8 cellular contexts compared by ENCODE assay signal in genomic region chr19:3361384-3362216, GRCh38. TPM values are rescaled to one million over a fixed set of nuclear protein-coding genes. Genes with fewer than 3 reads are reported as not detected.
DNase-seq lines count a peak whose midpoint lies in the region; ATAC-seq and TF ChIP-seq lines count a peak whose summit lies in the region.

No MANE protein-coding gene starts in this region.

- H3K9ac ChIP-seq in subcutaneous abdominal adipose tissue (ENCODE audit: low read length in 5 of 5), result peak overlapping the region in 4 of 5 donors; percentile 70 to 83 (median 80)

- POLR2A ChIA-PET in HEK293 (lab: Yijun Ruan, JAX), result no interaction called here

- H3K4me3 ChIP-seq in HEK293 (ENCODE audit: low read depth, low read length) (no peak overlapping the region), ascending aorta (peak overlapping the region; percentile 83 to 99), subcutaneous abdominal adipose tissue (ENCODE audit: low read depth in 1 of 5, low read length in 5 of 5) (peak overlapping the region; percentile 31 to 89 (median 80))

- CTCF ChIA-PET in HEK293 (lab: Yijun Ruan, JAX), result interaction anchor here (0.6 kb wide), 1 partner anchor 68 kb away, joined by 3 read pairs; no protein-coding TSS in a partner anchor

- TF ChIP-seq CTCF in HEK293 (tag by site-specific recombination; IDR thresholded peaks at IDR 0.05) (no peak), ascending aorta (IDR thresholded peaks at IDR 0.05) (no peak)

- H3K4me1 ChIP-seq in HEK293 (ENCODE audit: control insufficient read depth, insufficient read depth, low read length) (peaks cover 3% of the 10 kb centered on the region; the same call in 1 of the 2 replicates), ascending aorta (peaks cover 19 to 35% of the 10 kb centered on the region in 2 donors), subcutaneous abdominal adipose tissue (ENCODE audit: control insufficient read depth in 5 of 5, insufficient read depth in 5 of 5, low read length in 5 of 5) (peaks cover 7 to 59% (median 51%) of the 10 kb centered on the region in 5 donors)

- H3K36me3 ChIP-seq in HEK293 (ENCODE audit: control insufficient read depth in 2 of 2, insufficient read depth in 1 of 2, low read length in 2 of 2), result no peaks in the 10 kb centered on the region
- H3K36me3 ChIP-seq in ascending aorta, result no peaks in the 10 kb centered on the region
- H3K36me3 ChIP-seq in subcutaneous abdominal adipose tissue (ENCODE audit: control insufficient read depth in 5 of 5, insufficient read depth in 5 of 5, low read length in 5 of 5), result no peaks in the 10 kb centered on the region

- DNase-seq in ascending aorta (ENCODE audit: low spot score in 2 of 2) (no peak), left kidney (ENCODE audit: low read depth, low spot score) (peak; percentile 21), NCI-H1105 (lab: John Stamatoyannopoulos, UW) (no peak)
- no peak for DNase-seq in stimulated activated CD4-positive, alpha-beta T cell treated with anti-CD3 and anti-CD28 coated beads, Interleukin-12 subunit alpha, Interleukin-12 subunit beta, amount 100 ng/mL, for 4 hours

- intact Hi-C loops in ascending aorta (cut with DNase I), result no loop called here

- ATAC-seq in HG03280 (IDR thresholded peaks at IDR 0.05; ENCODE audit: unreplicated experiment), result no peak
- no peak for ATAC-seq in HG02970 (IDR thresholded peaks at IDR 0.05; ENCODE audit: low FRiP score, unreplicated experiment)

- H3K27ac ChIP-seq in HEK293 (ENCODE audit: extremely low read depth, low read depth, low read length), result no peak overlapping the region
- H3K27ac ChIP-seq in ascending aorta, result peak overlapping the region; percentile 93 to 94
- H3K27ac ChIP-seq in subcutaneous abdominal adipose tissue (ENCODE audit: low read depth, low read length), result peak overlapping the region; percentile 93

- H3K27me3 ChIP-seq in ascending aorta (no peaks in the 10 kb centered on the region), subcutaneous abdominal adipose tissue (ENCODE audit: control insufficient read depth in 5 of 5, insufficient read depth in 4 of 5, low read length in 5 of 5) (no peaks in the 10 kb centered on the region)

- H3K9me3 ChIP-seq in HEK293 (ENCODE audit: control insufficient read depth, insufficient read depth, low read depth, low read length) (no peaks in the 10 kb centered on the region), ascending aorta (no peaks in the 10 kb centered on the region), subcutaneous abdominal adipose tissue (ENCODE audit: control insufficient read depth in 5 of 5, low read length in 5 of 5) (no peaks in the 10 kb centered on the region)

TF ChIP-seq in HEK293, 187 proteins besides CTCF, POLR2A, EP300 and RAD21:
- TF ChIP-seq ZNF223 (tag by site-specific recombination; IDR thresholded peaks at IDR 0.05), result no peak
- peak; percentile 16 for TF ChIP-seq ZBTB26 (tag by site-specific recombination; optimal IDR thresholded peaks at IDR 0.05)
- peak; percentile 16; the same call in 1 of the 2 replicates for TF ChIP-seq ZNF2 (tag by site-specific recombination; IDR thresholded peaks at IDR 0.05)
- peak; percentile 48; the same call in 1 of the 2 replicates for TF ChIP-seq EGR2 (tag by site-specific recombination; IDR thresholded peaks at IDR 0.05; ENCODE audit: low read depth)
- peak; percentile 76 for TF ChIP-seq ZNF600 (tag by site-specific recombination; IDR thresholded peaks at IDR 0.05)
- no peak for TF ChIP-seq ZNF837 (tag by site-specific recombination; IDR thresholded peaks at IDR 0.05)
- 0 out of 2 replicates have a peak, but pooled peaks have one; percentile 31 for TF ChIP-seq ZBTB48 (tag by site-specific recombination; IDR thresholded peaks at IDR 0.05)
- TF ChIP-seq ZNF785 (tag by site-specific recombination; IDR thresholded peaks at IDR 0.05), result peak; percentile 5; the same call in 1 of the 2 replicates
- 0 out of 2 replicates have a peak, but pooled peaks have one; percentile 16 for TF ChIP-seq ZNF768 (tag by site-specific recombination; IDR thresholded peaks at IDR 0.05)
- TF ChIP-seq ZNF621 (tag by site-specific recombination; IDR thresholded peaks at IDR 0.05), result no peak

RNA-seq across cellular contexts. Expression of gene NFIC, which starts 4.8 kb away (rescaled TPM):
- total RNA-seq in ascending aorta, result 194 TPM
